In genomic region chr11:111735262-111736116, GRCh38 we compare ENCODE assay signal across 8 cellular contexts. TPM values are rescaled to one million over a fixed set of nuclear protein-coding genes. Genes with fewer than 3 reads are reported as not detected.
DNase-seq lines count a peak whose midpoint lies in the region; ATAC-seq and TF ChIP-seq lines count a peak whose summit lies in the region.

No MANE protein-coding gene starts in this region.

- H3K4me3 Mint-ChIP-seq in chondrocyte (ENCODE audit: unreplicated experiment), result peak overlapping the region; percentile 70

- peak overlapping the region; percentile 89 to 93 (median 90) for H3K27ac ChIP-seq in stomach

- peak overlapping the region; percentile 26 to 34 (median 32) for H3K4me3 ChIP-seq in stomach

- peak; percentile 98 for DNase-seq in GM04504 (ENCODE audit: low read depth)
- peak; percentile 61 for DNase-seq in NCI-H460 (ENCODE audit: extremely low read depth, low read depth)
- no peak for DNase-seq in chondrocyte (ENCODE audit: low spot score)
- DNase-seq in left lobe of liver (ENCODE audit: low spot score), result peak; percentile 86
- peak; percentile 54 for DNase-seq in stomach
- no peak for DNase-seq in RPMI8226
- DNase-seq in stimulated activated CD4-positive, alpha-beta T cell treated with anti-CD3 and anti-CD28 coated beads, Interleukin-4, amount 100 ng/mL, for 24 hours, result no peak

- peaks cover 2 to 36% (median 10%) of the 10 kb centered on the region in 4 donors for H3K36me3 ChIP-seq in stomach

- WGBS in stomach, 5 donors, result 44 to 75% (median 62%) methylated on average over 11 to 19 of the region's 19 CpGs

- H3K9me3 ChIP-seq in stomach, result no peaks in the 10 kb centered on the region

- peaks cover 66% of the 10 kb centered on the region for H3K4me1 Mint-ChIP-seq in chondrocyte (ENCODE audit: low read depth)

- no peak for TF ChIP-seq EP300 in stomach (IDR thresholded peaks at IDR 0.05)

- TF ChIP-seq CTCF in chondrocyte (IDR thresholded peaks at IDR 0.05) (peak; percentile 55), stomach (IDR thresholded peaks at IDR 0.05) (no peak)

- peak overlapping the region; percentile 99 for H3K27ac Mint-ChIP-seq in chondrocyte (ENCODE audit: unreplicated experiment)

- ATAC-seq in left lobe of liver (peak; percentile 51), GM21390 (IDR thresholded peaks at IDR 0.05; ENCODE audit: unreplicated experiment) (no peak)

- H3K4me1 ChIP-seq in stomach, result peaks cover 50 to 86% (median 78%) of the 10 kb centered on the region in 4 donors

- peaks cover 4% of the 10 kb centered on the region for H3K36me3 Mint-ChIP-seq in chondrocyte (ENCODE audit: low read depth)

- H3K27me3 Mint-ChIP-seq in chondrocyte (ENCODE audit: low read depth), result no peaks in the 10 kb centered on the region

- H3K27me3 ChIP-seq in stomach, result no peaks in the 10 kb centered on the region

- H3K9me3 Mint-ChIP-seq in chondrocyte (ENCODE audit: low read depth), result no peaks in the 10 kb centered on the region

- intact Hi-C loops in stomach (cut with DNase I; ENCODE audit: low total_unique reads), result no loop called here

- no peak for TF ChIP-seq POLR2A in stomach (IDR thresholded peaks at IDR 0.05)

RNA-seq across cellular contexts. Expression of gene PPP2R1B, which starts 30.7 kb away (rescaled TPM):
- total RNA-seq in NCI-H460 (2014; rRNA removed; shearing (Covaris generic)), result 20.4 and 20.5 TPM in 2 replicates
- 14.7 and 16.1 TPM in 2 replicates for polyA plus RNA-seq in NCI-H460 (2014; cell fraction: nucleus; rRNA removed)
- total RNA-seq in chondrocyte (17.2 to 27.3 TPM (median 18.5 TPM) in 3 replicates), left lobe of liver (79.5 TPM), stomach (10 to 100 TPM in 4 of 5 donors, 1 to 10 TPM in 1; 5.5 to 71.2 (median 41.1) TPM)
- polyA plus RNA-seq in stomach, result 10 to 100 TPM in 2 of 3 donors, 1 to 10 TPM in 1; 9.6 to 15.3 (median 13.3) TPM

Comparison
In these comparisons a context has a peak if more than half of its experiments do, and no peak if none do; other contexts are left out.
1. DNase-seq: peak in GM04504 (single experiment), NCI-H460 (single experiment), left lobe of liver (single experiment) and stomach (single experiment); none in chondrocyte (single experiment), RPMI8226 (single experiment) and stimulated activated CD4-positive, alpha-beta T cell treated with anti-CD3 and anti-CD28 coated beads, Interleukin-4, amount 100 ng/mL, for 24 hours (single experiment).